Comparison of ENCODE assay signal across 9 cellular contexts in the genomic region with DNA sequence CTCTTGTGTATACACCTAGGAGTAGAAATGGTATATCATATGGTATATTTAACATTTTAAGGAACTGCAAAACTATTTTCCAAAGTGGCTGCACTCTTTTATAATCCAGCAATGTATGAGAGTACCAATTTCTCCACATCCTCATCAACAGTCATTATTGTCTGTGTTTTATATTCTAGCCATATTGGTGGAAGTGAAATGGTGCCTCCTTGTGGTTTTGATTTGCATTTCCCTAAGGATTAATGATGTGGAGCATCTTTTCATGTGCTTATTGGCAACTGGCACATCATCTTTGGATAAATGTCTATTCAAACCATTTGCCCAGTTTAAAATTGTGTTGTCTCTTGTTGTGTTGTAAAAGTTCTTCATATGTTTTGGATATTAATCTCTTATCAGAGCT. TPM values are rescaled to one million over a fixed set of nuclear protein-coding genes. Genes with fewer than 3 reads are reported as not detected.
DNase-seq lines count a peak whose midpoint lies in the region; ATAC-seq and TF ChIP-seq lines count a peak whose summit lies in the region.
"Had no signal": no experiment of that assay in that cellular context is flagged by ENCODE, and none has a peak within 500 bp of the region (broad histone marks: within the 10 kb centered on the region; RNA-seq: fewer than 3 reads in every experiment).

No MANE protein-coding gene starts in this region.

- no peak overlapping the region for H3K4me3 Mint-ChIP-seq in effector memory CD8-positive, alpha-beta T cell

- H3K36me3 Mint-ChIP-seq in effector memory CD8-positive, alpha-beta T cell (ENCODE audit: insufficient read depth), result no peaks in the 10 kb centered on the region

- TF ChIP-seq CTCF in epithelial cell of esophagus (IDR thresholded peaks at IDR 0.05; ENCODE audit: insufficient read depth, low read depth, low read length, missing control alignments) (peak; percentile 53), neural cell (IDR thresholded peaks at IDR 0.05; ENCODE audit: poor library complexity, severe bottlenecking) (peak; percentile 41), sigmoid colon (IDR thresholded peaks at IDR 0.05) (peak in 1 of 4 experiments; percentile 12)

- no peak for ATAC-seq in HG02763 (IDR thresholded peaks at IDR 0.05; ENCODE audit: unreplicated experiment)
- ATAC-seq in effector memory CD8-positive, alpha-beta T cell (replicated peaks), result no peak

- H3K4me1 Mint-ChIP-seq in effector memory CD8-positive, alpha-beta T cell (ENCODE audit: low read depth in 2 of 2), result no peaks in the 10 kb centered on the region

- H3K4me2 ChIP-seq in neural cell (ENCODE audit: low read length), result no peak overlapping the region

- no peak overlapping the region for H3K27ac Mint-ChIP-seq in effector memory CD8-positive, alpha-beta T cell

- H3K27me3 ChIP-seq in neural cell (ENCODE audit: insufficient read depth, low read depth, low read length) (no peaks in the 10 kb centered on the region), sigmoid colon (no peaks in the 10 kb centered on the region)

- TF ChIP-seq EP300 in neural cell (conservative IDR thresholded peaks at IDR 0.05; ENCODE audit: poor library complexity, severe bottlenecking) (no peak), sigmoid colon (IDR thresholded peaks at IDR 0.05) (no peak)

- H3K4me3 ChIP-seq in epithelial cell of esophagus (ENCODE audit: low read length) (no peak overlapping the region), neural cell (ENCODE audit: low read length) (no peak overlapping the region), sigmoid colon (no peak overlapping the region)

- intact Hi-C loops in sigmoid colon (cut with DNase I), result no loop called here

- H3K4me1 ChIP-seq in sigmoid colon, result no peaks in the 10 kb centered on the region

- no peaks in the 10 kb centered on the region for H3F3A ChIP-seq in neural cell (ENCODE audit: insufficient read depth, low read length, poor library complexity, severe bottlenecking)

- H3K27me3 Mint-ChIP-seq in effector memory CD8-positive, alpha-beta T cell, result no peaks in the 10 kb centered on the region

- H3K36me3 ChIP-seq in neural cell (ENCODE audit: insufficient read depth, low read length), result no peaks in the 10 kb centered on the region
- H3K36me3 ChIP-seq in sigmoid colon, result no peaks in the 10 kb centered on the region

- peak; percentile 54 for TF ChIP-seq RAD21 in neural cell (conservative IDR thresholded peaks at IDR 0.05)

- no peaks in the 10 kb centered on the region for H4K20me1 ChIP-seq in neural cell (ENCODE audit: insufficient read depth)

- TF ChIP-seq POLR2A in sigmoid colon (IDR thresholded peaks at IDR 0.05), result no peak

- H3K9me3 ChIP-seq in neural cell (ENCODE audit: low read length) (no peaks in the 10 kb centered on the region), sigmoid colon (no peaks in the 10 kb centered on the region)

- DNase-seq in DMS114 treated with DMSO at 0.1 percent for 48 hours (lab: John Stamatoyannopoulos, UW; ENCODE audit: unreplicated experiment), result peak; percentile 0
- peak; percentile 1 for DNase-seq in NCI-H2227 treated with DMSO at 0.1 percent for 48 hours (lab: John Stamatoyannopoulos, UW)
- DNase-seq in epithelial cell of esophagus (ENCODE audit: low read depth), result peak; percentile 41
- no peak for DNase-seq in cortex of kidney (lab: John Stamatoyannopoulos, UW)
- no peak for DNase-seq in effector memory CD8-positive, alpha-beta T cell
- no peak for DNase-seq in sigmoid colon

- no peak overlapping the region for H3K9ac ChIP-seq in neural cell (ENCODE audit: low read length)

- no peaks in the 10 kb centered on the region for H3K9me3 Mint-ChIP-seq in effector memory CD8-positive, alpha-beta T cell

- no peak overlapping the region for H3K27ac ChIP-seq in neural cell (ENCODE audit: low read length)
- no peak overlapping the region for H3K27ac ChIP-seq in sigmoid colon

- no peaks in the 10 kb centered on the region for H3K9me2 ChIP-seq in neural cell (ENCODE audit: insufficient read depth, low read length)

- H2AFZ ChIP-seq in neural cell (ENCODE audit: low read depth, low read length), result no peak overlapping the region

- no peaks in the 10 kb centered on the region for H3K79me2 ChIP-seq in neural cell (replicated peaks; ENCODE audit: insufficient read depth, low read length)

TF ChIP-seq in neural cell, 6 proteins besides CTCF, POLR2A, EP300 and RAD21:
- TF ChIP-seq EZH2 (IDR thresholded peaks at IDR 0.05; ENCODE audit: borderline replicate concordance, insufficient read depth, low read length, poor library complexity, severe bottlenecking), result no peak
- TF ChIP-seq SMC3 (conservative IDR thresholded peaks at IDR 0.05; ENCODE audit: poor library complexity), result peak; percentile 54

RNA-seq across cellular contexts. Expression of a gene that starts 9.6 kb away (rescaled TPM):
- polyA plus RNA-seq in neural cell (not detected in 2 replicates), sigmoid colon (not detected)
- not detected in 2 replicates for polyA minus RNA-seq in neural cell
- not detected for total RNA-seq in sigmoid colon
- polyA plus RNA-seq: thymus had no signal

Comparison
In these comparisons a context has a peak if more than half of its experiments do, and no peak if none do; other contexts are left out.
1. DNase-seq: peak in DMS114 treated with DMSO at 0.1 percent for 48 hours (single experiment), NCI-H2227 treated with DMSO at 0.1 percent for 48 hours (single experiment) and epithelial cell of esophagus (single experiment); none in cortex of kidney (single experiment), effector memory CD8-positive, alpha-beta T cell (0 of 3) and sigmoid colon (single experiment).